15 cellular contexts compared by ENCODE assay signal in genomic region chr16:15034266-15035162, GRCh38. TPM values are rescaled to one million over a fixed set of nuclear protein-coding genes. Genes with fewer than 3 reads are reported as not detected.
DNase-seq lines count a peak whose midpoint lies in the region; ATAC-seq and TF ChIP-seq lines count a peak whose summit lies in the region.
"Had no signal": no experiment of that assay in that cellular context is flagged by ENCODE, and none has a peak within 500 bp of the region (broad histone marks: within the 10 kb centered on the region; RNA-seq: fewer than 3 reads in every experiment).

No MANE protein-coding gene starts in this region.

- H3F3A ChIP-seq in neural progenitor cell (ENCODE audit: low read depth) = peaks cover 5% of the 10 kb centered on the region

- H3K27me3 ChIP-seq in foreskin keratinocyte (no peaks in the 10 kb centered on the region), lower lobe of right lung (ENCODE audit: low read depth) (no peaks in the 10 kb centered on the region), stomach (no peaks in the 10 kb centered on the region), neural progenitor cell (no peaks in the 10 kb centered on the region)

- no peak overlapping the region for H3K4me3 Mint-ChIP-seq in neural progenitor cell
- H3K4me3 Mint-ChIP-seq: CD14-positive monocyte had no signal

- H3K9me3 ChIP-seq in lower lobe of right lung (no peaks in the 10 kb centered on the region), stomach (no peaks in the 10 kb centered on the region), neural progenitor cell (ENCODE audit: low read depth) (no peaks in the 10 kb centered on the region)

- peaks cover 7% of the 10 kb centered on the region for H4K20me1 ChIP-seq in neural progenitor cell (ENCODE audit: low read depth)

- H3K9me3 Mint-ChIP-seq in neural progenitor cell = no peaks in the 10 kb centered on the region
- H3K9me3 Mint-ChIP-seq: CD14-positive monocyte had no signal

- H3K9ac ChIP-seq in neural progenitor cell = no peak overlapping the region

- H3K79me2 ChIP-seq in neural progenitor cell (ENCODE audit: low read depth) = no peaks in the 10 kb centered on the region

- H2AFZ ChIP-seq in neural progenitor cell (replicated peaks) = no peak overlapping the region

- H3K4me2 ChIP-seq in neural progenitor cell = no peak overlapping the region

- no peak for TF ChIP-seq POLR2A in stomach (IDR thresholded peaks at IDR 0.05)

- H3K4me1 ChIP-seq in foreskin keratinocyte = no peaks in the 10 kb centered on the region
- peaks cover 3% of the 10 kb centered on the region for H3K4me1 ChIP-seq in lower lobe of right lung
- peaks cover 0 to 3% (median 0%) of the 10 kb centered on the region in 4 donors for H3K4me1 ChIP-seq in stomach
- peaks cover 3% of the 10 kb centered on the region for H3K4me1 ChIP-seq in neural progenitor cell

- TF ChIP-seq CTCF in foreskin keratinocyte (conservative IDR thresholded peaks at IDR 0.05) (peak; percentile 2), lower lobe of right lung (IDR thresholded peaks at IDR 0.05) (no peak), stomach (IDR thresholded peaks at IDR 0.05) (no peak), neural progenitor cell (IDR thresholded peaks at IDR 0.05) (no peak)

- H3K36me3 Mint-ChIP-seq in neural progenitor cell = peaks cover 28% of the 10 kb centered on the region

- no peak overlapping the region for H3K27ac Mint-ChIP-seq in neural progenitor cell

- ATAC-seq in foreskin keratinocyte (no peak), lower lobe of right lung (peak; percentile 15 to 31)

- H3K27ac ChIP-seq in foreskin keratinocyte (no peak overlapping the region), lower lobe of right lung (peak overlapping the region; percentile 33), stomach (peak overlapping the region in 3 of 5 donors; percentile 12 to 69 (median 12)), neural progenitor cell (no peak overlapping the region)

- H3K36me3 ChIP-seq in lower lobe of right lung = peaks cover 100% of the 10 kb centered on the region
- peaks cover 82 to 100% (median 98%) of the 10 kb centered on the region in 4 donors for H3K36me3 ChIP-seq in stomach
- no peaks in the 10 kb centered on the region for H3K36me3 ChIP-seq in neural progenitor cell

- peaks cover 4% of the 10 kb centered on the region for H3K4me1 Mint-ChIP-seq in neural progenitor cell

- H3K4me3 ChIP-seq in lower lobe of right lung = no peak overlapping the region
- no peak overlapping the region for H3K4me3 ChIP-seq in stomach
- H3K4me3 ChIP-seq in neural progenitor cell = no peak overlapping the region
- H3K4me3 ChIP-seq: lung had no signal

- intact Hi-C loops in lower lobe of right lung (cut with DNase I) = no loop called here
- intact Hi-C loops in stomach (cut with DNase I; ENCODE audit: low total_unique reads) = no loop called here

- WGBS in stomach, 5 donors = 80 to 87% (median 83%) methylated on average over 17 to 23 of the region's 23 CpGs

- TF ChIP-seq EP300 in stomach (IDR thresholded peaks at IDR 0.05) = no peak

- H3K27me3 Mint-ChIP-seq in neural progenitor cell (ENCODE audit: insufficient read depth, low read depth) = peaks cover 3% of the 10 kb centered on the region

- DNase-seq in LHCN-M2 (ENCODE audit: low read depth) = peak; percentile 76
- no peak for DNase-seq in foreskin keratinocyte
- DNase-seq in lower lobe of right lung = no peak
- DNase-seq in stomach = no peak
- DNase-seq in activated CD4-positive, CD25-positive, alpha-beta regulatory T cell treated with anti-CD3 and anti-CD28 coated beads, Interleukin-2, amount 50 U/mL, for 72 hours = no peak
- DNase-seq in middle frontal gyrus (ENCODE audit: extremely low spot score, low spot score) = no peak
- DNase-seq in neural progenitor cell (ENCODE audit: low spot score) = no peak
- DNase-seq in NCI-H82 (lab: John Stamatoyannopoulos, UW) = no peak
- DNase-seq: activated CD8-positive, alpha-beta memory T cell treated with anti-CD3 and anti-CD28 coated beads for 24 hours; activated naive CD4-positive, alpha-beta T cell; NCI-H2171; stimulated activated CD4-positive, alpha-beta T cell treated with anti-CD3 and anti-CD28 coated beads, Interleukin-1b, Interleukin-23, amount 100 ng/mL, for 48 hours; stimulated activated CD8-positive, alpha-beta memory T cell treated with anti-CD3 and anti-CD28 coated beads, Interleukin-4, amount 100 ng/mL, for 48 hours had no signal

RNA-seq across cellular contexts. Expression of gene NTAN1, which starts 21.4 kb away (rescaled TPM):
- total RNA-seq in LHCN-M2 (2014; rRNA removed) (84.2 and 116 TPM in 2 replicates), foreskin keratinocyte (71.1 and 74.2 TPM in 2 replicates), lower lobe of right lung (40.7 TPM), stomach (100 to 1,000 TPM in 1 of 5 donors, 10 to 100 TPM in 3, 1 to 10 TPM in 1; 4.1 to 151 (median 51.1) TPM), neural progenitor cell (ENCODE audit: low replicate concordance) (49.2 and 86.0 TPM in 2 replicates)
- polyA plus RNA-seq in LHCN-M2 (2012) = 85.6 TPM
- polyA plus RNA-seq in foreskin keratinocyte (70.6 and 80.6 TPM in 2 replicates), stomach (10 to 100 TPM; 34.5 to 89.1 (median 56.8) TPM)

RNA-seq across cellular contexts. Expression of gene RRN3, which starts 59.6 kb away (rescaled TPM):
- total RNA-seq in LHCN-M2 (2014; rRNA removed) (41.9 and 47.8 TPM in 2 replicates), foreskin keratinocyte (31.9 and 32.1 TPM in 2 replicates), lower lobe of right lung (23.0 TPM), stomach (10 to 100 TPM in 4 of 5 donors, 1 to 10 TPM in 1; 7.0 to 60.2 (median 14.3) TPM), neural progenitor cell (ENCODE audit: low replicate concordance) (34.4 and 39.1 TPM in 2 replicates)
- polyA plus RNA-seq in LHCN-M2 (2012) = 14.0 TPM
- polyA plus RNA-seq in foreskin keratinocyte (10.0 and 12.3 TPM in 2 replicates), stomach (10 to 100 TPM in 1 of 3 donors, 1 to 10 TPM in 2; 8.8 to 14.4 (median 9.9) TPM)

RNA-seq across cellular contexts. Expression of gene PDXDC1, which starts 59.7 kb away (rescaled TPM):
- total RNA-seq in LHCN-M2 (2014; rRNA removed) (44.2 and 49.1 TPM in 2 replicates), foreskin keratinocyte (52.0 and 58.2 TPM in 2 replicates), lower lobe of right lung (103 TPM), stomach (100 to 1,000 TPM in 2 of 5 donors, 10 to 100 TPM in 3; 70.6 to 126 (median 97.5) TPM), neural progenitor cell (ENCODE audit: low replicate concordance) (68.8 and 69.1 TPM in 2 replicates)
- polyA plus RNA-seq in LHCN-M2 (2012) = 36.5 TPM
- polyA plus RNA-seq in foreskin keratinocyte (21.6 and 25.8 TPM in 2 replicates), stomach (10 to 100 TPM; 35.1 to 62.8 (median 53.0) TPM)

Comparison
In these comparisons a context has a peak if more than half of its experiments do, and no peak if none do; other contexts are left out.
1. H3K27ac ChIP-seq: peak in lower lobe of right lung (single experiment) and stomach (3 of 5); none in foreskin keratinocyte (single experiment) and neural progenitor cell (single experiment).